8 cellular contexts compared by ENCODE assay signal in genomic region chr12:104682790-104683279, GRCh38.
DNase-seq lines count a peak whose midpoint lies in the region; ATAC-seq and TF ChIP-seq lines count a peak whose summit lies in the region.

No MANE protein-coding gene starts in this region.

- H3K9me3 Mint-ChIP-seq in activated T-cell treated with anti-CD3 and anti-CD28 coated beads, Interleukin-2, amount 50 U/mL, for 24 hours = no peaks in the 10 kb centered on the region

- TF ChIP-seq CTCF in Loucy (conservative IDR thresholded peaks at IDR 0.05; ENCODE audit: low read length) (no peak), gastroesophageal sphincter (IDR thresholded peaks at IDR 0.05) (no peak)

- TF ChIP-seq POLR2A in gastroesophageal sphincter (IDR thresholded peaks at IDR 0.05) = no peak

- H3K27me3 Mint-ChIP-seq in activated T-cell treated with anti-CD3 and anti-CD28 coated beads, Interleukin-2, amount 50 U/mL, for 24 hours = no peaks in the 10 kb centered on the region

- peak overlapping the region; percentile 82 for H3K4me2 ChIP-seq in Loucy (ENCODE audit: low read depth, low read length, poor library complexity, severe bottlenecking)

- H2AFZ ChIP-seq in Loucy (ENCODE audit: low read length) = no peak overlapping the region

- H3K4me1 Mint-ChIP-seq in activated T-cell treated with anti-CD3 and anti-CD28 coated beads, Interleukin-2, amount 50 U/mL, for 24 hours (ENCODE audit: low read depth) = peaks cover 79% of the 10 kb centered on the region

- H3K27me3 ChIP-seq in Loucy (ENCODE audit: insufficient read depth, low read length, poor library complexity, severe bottlenecking) = no peaks in the 10 kb centered on the region
- H3K27me3 ChIP-seq in gastroesophageal sphincter = no peaks in the 10 kb centered on the region

- TF ChIP-seq EP300 in gastroesophageal sphincter (IDR thresholded peaks at IDR 0.05) = no peak

- H3K4me3 Mint-ChIP-seq in activated T-cell treated with anti-CD3 and anti-CD28 coated beads, Interleukin-2, amount 50 U/mL, for 24 hours = peak overlapping the region; percentile 79

- WGBS in gastroesophageal sphincter (ENCODE audit: low coverage in 1 of 2), 2 donors = 90 to 96% methylated on average over 4 to 6 of the region's 7 CpGs

- ATAC-seq in GM19395 (IDR thresholded peaks at IDR 0.05; ENCODE audit: unreplicated experiment) (peak; percentile 80), gastroesophageal sphincter (no peak)

- peaks cover 15% of the 10 kb centered on the region; the same call in 1 of the 2 replicates for H3F3A ChIP-seq in Loucy (ENCODE audit: low read depth)

- peak overlapping the region; percentile 68 for H3K4me3 ChIP-seq in Loucy (ENCODE audit: low read length, poor library complexity, severe bottlenecking)
- no peak overlapping the region for H3K4me3 ChIP-seq in gastroesophageal sphincter

- DNase-seq in activated T-cell treated with anti-CD3 and anti-CD28 coated beads, Interleukin-2, amount 50 U/mL, for 24 hours = peak; percentile 73
- DNase-seq in stimulated activated CD4-positive, alpha-beta T cell treated with anti-CD3 and anti-CD28 coated beads, Interleukin-15, amount 100 ng/mL, for 1 hour (ENCODE audit: low read depth in 1 of 2, low spot score in 1 of 2) = peak; percentile 17 to 41
- DNase-seq in NCI-H2081 (lab: John Stamatoyannopoulos, UW) (no peak), ureter (ENCODE audit: low spot score) (no peak), NCI-H1105 (lab: John Stamatoyannopoulos, UW) (no peak)

- peaks cover 83% of the 10 kb centered on the region for H4K20me1 ChIP-seq in Loucy (ENCODE audit: insufficient read depth, low read length, poor library complexity, severe bottlenecking)

- peak overlapping the region; percentile 88 for H3K27ac Mint-ChIP-seq in activated T-cell treated with anti-CD3 and anti-CD28 coated beads, Interleukin-2, amount 50 U/mL, for 24 hours

- H3K9ac ChIP-seq in Loucy (ENCODE audit: low read depth, low read length, poor library complexity, severe bottlenecking) = peak overlapping the region; percentile 43

- H3K79me2 ChIP-seq in Loucy (ENCODE audit: insufficient read depth, low read length) = peaks cover 100% of the 10 kb centered on the region

- H3K9me2 ChIP-seq in Loucy (replicated peaks; ENCODE audit: low read depth, low read length) = no peaks in the 10 kb centered on the region

- no peak overlapping the region for H3K27ac ChIP-seq in gastroesophageal sphincter

- H3K36me3 ChIP-seq in Loucy (ENCODE audit: insufficient read depth, low read length) = peaks cover 32% of the 10 kb centered on the region; the same call in 1 of the 2 replicates
- H3K36me3 ChIP-seq in gastroesophageal sphincter = no peaks in the 10 kb centered on the region

- H3K9me3 ChIP-seq in Loucy (ENCODE audit: insufficient read depth, low read depth, low read length) = no peaks in the 10 kb centered on the region
- H3K9me3 ChIP-seq in gastroesophageal sphincter = no peaks in the 10 kb centered on the region

- H3K4me1 ChIP-seq in Loucy (ENCODE audit: insufficient read depth, low read length, poor library complexity, severe bottlenecking) (peaks cover 75% of the 10 kb centered on the region), gastroesophageal sphincter (peaks cover 0 to 31% (median 0%) of the 10 kb centered on the region in 3 donors)

- H3K36me3 Mint-ChIP-seq in activated T-cell treated with anti-CD3 and anti-CD28 coated beads, Interleukin-2, amount 50 U/mL, for 24 hours (ENCODE audit: low read depth) = peaks cover 5% of the 10 kb centered on the region

Comparison
In these comparisons a context has a peak if more than half of its experiments do, and no peak if none do; other contexts are left out.
1. DNase-seq: peak in activated T-cell treated with anti-CD3 and anti-CD28 coated beads, Interleukin-2, amount 50 U/mL, for 24 hours (single experiment) and stimulated activated CD4-positive, alpha-beta T cell treated with anti-CD3 and anti-CD28 coated beads, Interleukin-15, amount 100 ng/mL, for 1 hour (2 of 2); none in NCI-H2081 (0 of 2), ureter (single experiment) and NCI-H1105 (single experiment).